ENCODE assay signal across 1 cellular context in the genomic region with DNA sequence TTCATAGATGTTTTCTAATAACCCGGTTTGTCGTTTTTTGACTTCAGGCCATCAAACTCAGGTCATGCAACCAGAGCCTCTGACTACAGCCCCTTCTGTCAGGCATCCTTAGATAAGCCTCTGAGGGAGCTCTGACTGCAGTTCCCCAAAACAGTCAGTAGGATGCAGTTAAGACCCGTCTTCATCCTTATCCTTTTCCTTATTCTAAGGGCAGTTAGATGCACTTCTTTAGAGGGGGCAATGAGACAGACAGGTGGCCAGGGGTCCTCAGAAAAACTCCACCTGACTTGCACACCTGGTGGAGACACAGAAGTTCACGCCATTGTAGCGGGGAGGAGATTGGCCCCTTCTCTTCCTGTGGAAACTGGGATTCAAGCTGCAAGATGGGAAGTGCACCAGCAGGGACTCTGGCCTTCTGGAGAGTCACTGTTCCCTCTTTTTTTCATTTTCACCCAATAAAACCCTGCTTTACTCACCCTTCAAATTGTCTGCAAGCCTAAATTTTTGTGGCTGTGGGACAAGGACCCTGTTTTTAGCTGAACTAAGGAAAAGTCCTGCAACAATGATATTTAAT.
TF ChIP-seq lines count a peak whose summit lies in the region.

No MANE protein-coding gene starts in this region.

TF ChIP-seq in SK-N-SH treated with all-trans-retinoic acid at 6 μM for 48 hours, 23 proteins besides CTCF, POLR2A, EP300 and RAD21 (continued from another document):
- TF ChIP-seq, protein P1, sequence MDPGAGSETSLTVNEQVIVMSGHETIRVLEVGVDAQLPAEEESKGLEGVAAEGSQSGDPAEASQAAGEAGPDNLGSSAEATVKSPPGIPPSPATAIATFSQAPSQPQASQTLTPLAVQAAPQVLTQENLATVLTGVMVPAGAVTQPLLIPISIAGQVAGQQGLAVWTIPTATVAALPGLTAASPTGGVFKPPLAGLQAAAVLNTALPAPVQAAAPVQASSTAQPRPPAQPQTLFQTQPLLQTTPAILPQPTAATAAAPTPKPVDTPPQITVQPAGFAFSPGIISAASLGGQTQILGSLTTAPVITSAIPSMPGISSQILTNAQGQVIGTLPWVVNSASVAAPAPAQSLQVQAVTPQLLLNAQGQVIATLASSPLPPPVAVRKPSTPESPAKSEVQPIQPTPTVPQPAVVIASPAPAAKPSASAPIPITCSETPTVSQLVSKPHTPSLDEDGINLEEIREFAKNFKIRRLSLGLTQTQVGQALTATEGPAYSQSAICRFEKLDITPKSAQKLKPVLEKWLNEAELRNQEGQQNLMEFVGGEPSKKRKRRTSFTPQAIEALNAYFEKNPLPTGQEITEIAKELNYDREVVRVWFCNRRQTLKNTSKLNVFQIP (CRISPR knock-in tag; IDR thresholded peaks at IDR 0.05; ENCODE audit: borderline replicate concordance, low read depth): no peak
- TF ChIP-seq ZFP3 (CRISPR knock-in tag; IDR thresholded peaks at IDR 0.05) (no peak), ARNTL (CRISPR knock-in tag; IDR thresholded peaks at IDR 0.05; ENCODE audit: borderline replicate concordance, low read depth) (no peak), GLIS3 (CRISPR knock-in tag; IDR thresholded peaks at IDR 0.05) (no peak), TCF4 (CRISPR knock-in tag; IDR thresholded peaks at IDR 0.05; ENCODE audit: borderline replicate concordance) (no peak), ZFP30 (CRISPR knock-in tag; IDR thresholded peaks at IDR 0.05) (no peak), BACH2 (CRISPR knock-in tag; IDR thresholded peaks at IDR 0.05; ENCODE audit: borderline replicate concordance) (no peak)
- TF ChIP-seq, protein P2, sequence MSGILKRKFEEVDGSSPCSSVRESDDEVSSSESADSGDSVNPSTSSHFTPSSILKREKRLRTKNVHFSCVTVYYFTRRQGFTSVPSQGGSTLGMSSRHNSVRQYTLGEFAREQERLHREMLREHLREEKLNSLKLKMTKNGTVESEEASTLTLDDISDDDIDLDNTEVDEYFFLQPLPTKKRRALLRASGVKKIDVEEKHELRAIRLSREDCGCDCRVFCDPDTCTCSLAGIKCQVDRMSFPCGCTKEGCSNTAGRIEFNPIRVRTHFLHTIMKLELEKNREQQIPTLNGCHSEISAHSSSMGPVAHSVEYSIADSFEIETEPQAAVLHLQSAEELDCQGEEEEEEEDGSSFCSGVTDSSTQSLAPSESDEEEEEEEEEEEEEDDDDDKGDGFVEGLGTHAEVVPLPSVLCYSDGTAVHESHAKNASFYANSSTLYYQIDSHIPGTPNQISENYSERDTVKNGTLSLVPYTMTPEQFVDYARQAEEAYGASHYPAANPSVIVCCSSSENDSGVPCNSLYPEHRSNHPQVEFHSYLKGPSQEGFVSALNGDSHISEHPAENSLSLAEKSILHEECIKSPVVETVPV (CRISPR knock-in tag; IDR thresholded peaks at IDR 0.05): no peak
- TF ChIP-seq, protein P3, sequence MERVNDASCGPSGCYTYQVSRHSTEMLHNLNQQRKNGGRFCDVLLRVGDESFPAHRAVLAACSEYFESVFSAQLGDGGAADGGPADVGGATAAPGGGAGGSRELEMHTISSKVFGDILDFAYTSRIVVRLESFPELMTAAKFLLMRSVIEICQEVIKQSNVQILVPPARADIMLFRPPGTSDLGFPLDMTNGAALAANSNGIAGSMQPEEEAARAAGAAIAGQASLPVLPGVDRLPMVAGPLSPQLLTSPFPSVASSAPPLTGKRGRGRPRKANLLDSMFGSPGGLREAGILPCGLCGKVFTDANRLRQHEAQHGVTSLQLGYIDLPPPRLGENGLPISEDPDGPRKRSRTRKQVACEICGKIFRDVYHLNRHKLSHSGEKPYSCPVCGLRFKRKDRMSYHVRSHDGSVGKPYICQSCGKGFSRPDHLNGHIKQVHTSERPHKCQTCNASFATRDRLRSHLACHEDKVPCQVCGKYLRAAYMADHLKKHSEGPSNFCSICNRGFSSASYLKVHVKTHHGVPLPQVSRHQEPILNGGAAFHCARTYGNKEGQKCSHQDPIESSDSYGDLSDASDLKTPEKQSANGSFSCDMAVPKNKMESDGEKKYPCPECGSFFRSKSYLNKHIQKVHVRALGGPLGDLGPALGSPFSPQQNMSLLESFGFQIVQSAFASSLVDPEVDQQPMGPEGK (CRISPR knock-in tag; IDR thresholded peaks at IDR 0.05; ENCODE audit: borderline replicate concordance): no peak
